Comparison of ENCODE assay signal across 1 cellular context in genomic region chr1:225428066-225428878, GRCh38.
TF ChIP-seq lines count a peak whose summit lies in the region.

No MANE protein-coding gene starts in this region.

TF ChIP-seq in K562, 482 proteins besides CTCF, POLR2A, EP300 and RAD21 (continued from another document and continues in another):
- TF ChIP-seq MYC (IDR thresholded peaks at IDR 0.05; ENCODE audit: low read depth, low read length) (peak; percentile 79), MYC (CRISPR knock-in tag; IDR thresholded peaks at IDR 0.05; ENCODE audit: borderline replicate concordance, low read depth) (no peak; the same call in 1 of the 2 replicates), KLF6 (CRISPR knock-in tag; IDR thresholded peaks at IDR 0.05; ENCODE audit: borderline replicate concordance) (peak; percentile 42; the same call in 1 of the 2 replicates), ZNF232 (CRISPR knock-in tag; IDR thresholded peaks at IDR 0.05) (no peak), ZNF253 (CRISPR knock-in tag; conservative IDR thresholded peaks at IDR 0.05) (no peak), SLC30A9 (CRISPR knock-in tag; IDR thresholded peaks at IDR 0.05) (no peak), RBM17 (IDR thresholded peaks at IDR 0.05; ENCODE audit: borderline replicate concordance, low read depth, low read length) (no peak), DACH1 (IDR thresholded peaks at IDR 0.05; ENCODE audit: partially characterized antibody) (no peak), SIX5 (IDR thresholded peaks at IDR 0.05; ENCODE audit: borderline replicate concordance in 1 of 2, insufficient read depth in 1 of 2, low read depth in 1 of 2, low read length in 2 of 2) (no peak), KDM1A (IDR thresholded peaks at IDR 0.05) (peak; percentile 53 to 69; a peak in 3 of 4 replicates), GABPB2 (CRISPR knock-in tag; conservative IDR thresholded peaks at IDR 0.05) (no peak), PHF8 (IDR thresholded peaks at IDR 0.05; ENCODE audit: borderline replicate concordance, low read length) (peak; percentile 54; the same call in 1 of the 2 replicates), ARID3B (CRISPR knock-in tag; IDR thresholded peaks at IDR 0.05; ENCODE audit: borderline replicate concordance) (no peak), ZBTB43 (CRISPR knock-in tag; IDR thresholded peaks at IDR 0.05) (no peak; the same call in none of the 2 replicates), ZNF311 (CRISPR knock-in tag; IDR thresholded peaks at IDR 0.05) (no peak), CLOCK (CRISPR knock-in tag; IDR thresholded peaks at IDR 0.05; ENCODE audit: borderline replicate concordance) (no peak), ZBTB5 (IDR thresholded peaks at IDR 0.05) (no peak), ZBTB1 (CRISPR knock-in tag; IDR thresholded peaks at IDR 0.05; ENCODE audit: borderline replicate concordance, low read depth) (peak; percentile 3; the same call in 1 of the 2 replicates), TAF7 (tag; IDR thresholded peaks at IDR 0.05) (peak; percentile 67; the same call in 1 of the 2 replicates), HLTF (IDR thresholded peaks at IDR 0.05) (no peak), ZNF41 (CRISPR knock-in tag; conservative IDR thresholded peaks at IDR 0.05) (no peak; the same call in 1 of the 2 replicates), ZNF668 (CRISPR knock-in tag; IDR thresholded peaks at IDR 0.05) (no peak; the same call in 1 of the 2 replicates), ZNF282 (CRISPR knock-in tag; IDR thresholded peaks at IDR 0.05) (no peak), ZSCAN32 (CRISPR knock-in tag; IDR thresholded peaks at IDR 0.05) (no peak), RBFOX2 (IDR thresholded peaks at IDR 0.05; ENCODE audit: low read depth, low read length) (peak; percentile 90), NR2C1 (IDR thresholded peaks at IDR 0.05) (peak; percentile 78; the same call in 1 of the 2 replicates), NR2C1 (tag; IDR thresholded peaks at IDR 0.05) (peak; percentile 64), AFF1 (IDR thresholded peaks at IDR 0.05; ENCODE audit: low read depth in 1 of 2, partially characterized antibody in 2 of 2) (peak in 1 of 2 experiments; percentile 40), HBP1 (CRISPR knock-in tag; IDR thresholded peaks at IDR 0.05) (no peak), ZNF766 (CRISPR knock-in tag; conservative IDR thresholded peaks at IDR 0.05) (peak; percentile 68; the same call in 1 of the 2 replicates), CBX5 (IDR thresholded peaks at IDR 0.05; ENCODE audit: borderline replicate concordance, low read depth) (no peak), CREB3 (tag; conservative IDR thresholded peaks at IDR 0.05; ENCODE audit: low read depth) (no peak), POLR2B (IDR thresholded peaks at IDR 0.05; ENCODE audit: low read depth, partially characterized antibody) (peak; percentile 70), ZNF224 (CRISPR knock-in tag; IDR thresholded peaks at IDR 0.05) (no peak), GTF3C2 (IDR thresholded peaks at IDR 0.05; ENCODE audit: borderline replicate concordance, extremely low read depth, insufficient read length) (no peak), ZNF740 (CRISPR knock-in tag; IDR thresholded peaks at IDR 0.05) (no peak), ZNF740 (tag; IDR thresholded peaks at IDR 0.05) (no peak), TCFL5 (CRISPR knock-in tag; conservative IDR thresholded peaks at IDR 0.05) (no peak), TEAD1 (CRISPR knock-in tag; IDR thresholded peaks at IDR 0.05) (peak in 1 of 2 experiments; percentile 22; a peak in 2 of 4 replicates), NCOA2 (IDR thresholded peaks at IDR 0.05; ENCODE audit: partially characterized antibody in 2 of 2) (peak in 1 of 2 experiments; percentile 21), FOXP4 (CRISPR knock-in tag; IDR thresholded peaks at IDR 0.05; ENCODE audit: borderline replicate concordance) (0 out of 2 replicates have a peak, but pooled peaks have one; percentile 59)
